ENCODE assay signal across 36 cellular contexts in genomic region chr4:80053140-80053910, GRCh38. TPM values are rescaled to one million over a fixed set of nuclear protein-coding genes. Genes with fewer than 3 reads are reported as not detected.
A peak's percentile ranks its signal among the peaks of the same experiment; 100 is the strongest.
DNase-seq lines count a peak whose midpoint lies in the region; ATAC-seq, FAIRE-seq and TF ChIP-seq lines count a peak whose summit lies in the region.
"Had no signal": no experiment of that assay in that cellular context is flagged by ENCODE, and none has a peak within 500 bp of the region (broad histone marks: within the 10 kb centered on the region; RNA-seq: fewer than 3 reads in every experiment).

No MANE protein-coding gene starts in this region.

- H3K4me1 Mint-ChIP-seq in effector memory CD8-positive, alpha-beta T cell (ENCODE audit: low read depth in 2 of 2), result peaks cover 7 to 18% of the 10 kb centered on the region in 2 donors
- H3K4me1 Mint-ChIP-seq in naive B cell, result peaks cover 6 to 13% (median 12%) of the 10 kb centered on the region in 3 donors

- H3K4me3 ChIP-seq in AG10803 (ENCODE audit: low read length) (no peak overlapping the region), dorsolateral prefrontal cortex (no peak overlapping the region), left ventricle myocardium inferior (no peak overlapping the region)
- H3K4me3 ChIP-seq: A549, colonic mucosa, lung, mucosa of descending colon, neural progenitor cell, vagina had no signal

- peak overlapping the region; percentile 29 to 73 for H3K27ac Mint-ChIP-seq in effector memory CD8-positive, alpha-beta T cell
- peak overlapping the region in 4 of 6 donors; percentile 20 to 60 (median 38) for H3K27ac Mint-ChIP-seq in naive B cell
- H3K27ac Mint-ChIP-seq: activated CD4-positive, alpha-beta T cell treated with anti-CD3 and anti-CD28 coated beads for 36 hours; activated naive CD8-positive, alpha-beta T cell treated with anti-CD3 and anti-CD28 coated beads for 36 hours; CD4-positive, alpha-beta T cell; neural progenitor cell had no signal

- H3K9me3 Mint-ChIP-seq in effector memory CD8-positive, alpha-beta T cell, result no peaks in the 10 kb centered on the region
- H3K9me3 Mint-ChIP-seq in naive B cell, result no peaks in the 10 kb centered on the region
- H3K9me3 Mint-ChIP-seq: activated naive CD8-positive, alpha-beta T cell treated with anti-CD3 and anti-CD28 coated beads for 36 hours; CD4-positive, alpha-beta T cell; neural progenitor cell; stimulated activated naive CD8-positive, alpha-beta T cell treated with anti-CD3 and anti-CD28 coated beads, Interleukin-15, amount 100 ng/mL, for 72 hours had no signal

- H3K36me3 Mint-ChIP-seq in effector memory CD8-positive, alpha-beta T cell (ENCODE audit: insufficient read depth), result peaks cover 52% of the 10 kb centered on the region
- peaks cover 36 to 45% of the 10 kb centered on the region in 2 donors for H3K36me3 Mint-ChIP-seq in naive B cell

- H3K4me1 ChIP-seq in left ventricle myocardium inferior, result peaks cover 37% of the 10 kb centered on the region
- H3K4me1 ChIP-seq: A549, colonic mucosa, neural progenitor cell had no signal

- H3K27ac ChIP-seq in dorsolateral prefrontal cortex (no peak overlapping the region), left ventricle myocardium inferior (replicated peaks) (no peak overlapping the region)
- H3K27ac ChIP-seq: A549, colonic mucosa, KMS-11, neural progenitor cell, vagina had no signal

- ATAC-seq in effector memory CD8-positive, alpha-beta T cell (replicated peaks), result no peak
- ATAC-seq in naive B cell (ENCODE audit: low read depth in 2 of 2) (no peak), HG03520 (IDR thresholded peaks at IDR 0.05; ENCODE audit: unreplicated experiment) (no peak)
- ATAC-seq: A549; activated CD4-positive, alpha-beta T cell treated with anti-CD3 and anti-CD28 coated beads for 36 hours; mucosa of descending colon; PC-3; right cardiac atrium; Right ventricle myocardium inferior; stimulated activated naive CD8-positive, alpha-beta T cell treated with anti-CD3 and anti-CD28 coated beads, Interleukin-15, amount 100 ng/mL, for 72 hours had no signal

- H3K27me3 Mint-ChIP-seq in effector memory CD8-positive, alpha-beta T cell, result no peaks in the 10 kb centered on the region
- H3K27me3 Mint-ChIP-seq in naive B cell, result no peaks in the 10 kb centered on the region
- H3K27me3 Mint-ChIP-seq: activated CD4-positive, alpha-beta T cell treated with anti-CD3 and anti-CD28 coated beads for 36 hours; activated naive CD8-positive, alpha-beta T cell treated with anti-CD3 and anti-CD28 coated beads for 36 hours; CD4-positive, alpha-beta T cell; stimulated activated naive CD8-positive, alpha-beta T cell treated with anti-CD3 and anti-CD28 coated beads, Interleukin-15, amount 100 ng/mL, for 72 hours had no signal

- H3K27me3 ChIP-seq in dorsolateral prefrontal cortex (no peaks in the 10 kb centered on the region), left ventricle myocardium inferior (ENCODE audit: low read depth) (no peaks in the 10 kb centered on the region)
- H3K27me3 ChIP-seq: colonic mucosa, neural progenitor cell, vagina had no signal

- no peak for FAIRE-seq in H54 (lab: Jason Lieb, UNC)
- FAIRE-seq: A549, bronchial epithelial cell, D721Med had no signal

- H3K9me3 ChIP-seq in left ventricle myocardium inferior (replicated peaks), result no peaks in the 10 kb centered on the region
- H3K9me3 ChIP-seq: A549, colonic mucosa, mucosa of descending colon, vagina had no signal

- TF ChIP-seq POLR2A in H54 (IDR thresholded peaks at IDR 0.05; ENCODE audit: low read depth, low read length), result no peak

- TF ChIP-seq CTCF in AG10803 (conservative IDR thresholded peaks at IDR 0.05; ENCODE audit: low read length) (no peak), dorsolateral prefrontal cortex (IDR thresholded peaks at IDR 0.05 in 54 of 56, conservative IDR thresholded peaks at IDR 0.05 in 2 of 56; ENCODE audit: low read depth in 1 of 56, partially characterized antibody in 56 of 56) (no peak), left ventricle myocardium inferior (IDR thresholded peaks at IDR 0.05; ENCODE audit: borderline replicate concordance) (no peak)

- H3K36me3 ChIP-seq in left ventricle myocardium inferior, result peaks cover 22% of the 10 kb centered on the region
- H3K36me3 ChIP-seq: colonic mucosa had no signal

- DNase-seq in AG10803 (ENCODE audit: low read depth) (peak; percentile 59), OCI-M1 (lab: John Stamatoyannopoulos, UW) (peak; percentile 30), naive B cell (no peak), H54 (ENCODE audit: insufficient read length, low spot score) (no peak), dorsolateral prefrontal cortex (no peak), left ventricle myocardium inferior (no peak)
- no peak for DNase-seq in effector memory CD8-positive, alpha-beta T cell
- DNase-seq: activated CD4-positive, alpha-beta T cell treated with anti-CD3 and anti-CD28 coated beads for 36 hours; activated effector memory CD4-positive, alpha-beta T cell treated with anti-CD3 and anti-CD28 coated beads, Interleukin-2, amount 50 U/mL, for 16 hours; activated naive CD8-positive, alpha-beta T cell treated with anti-CD3 and anti-CD28 coated beads for 36 hours; aorta; CD4-positive, alpha-beta T cell; colonic mucosa; H7; hypothalamus; mucosa of descending colon; NCI-H1417 treated with DMSO at 0.1 percent for 48 hours; NCI-H2029 treated with DMSO at 0.1 percent for 48 hours; NCI-H526; NK-92 treated with Interleukin-12 subunit alpha and Interleukin-12 subunit beta, amount 100 ng/mL, for 24 hours; PC-3; posterior cingulate gyrus; right cardiac atrium; stimulated activated CD4-positive, alpha-beta T cell treated with anti-CD3 and anti-CD28 coated beads, Interleukin-12 subunit alpha, Interleukin-12 subunit beta, amount 100 ng/mL, for 4 hours; stimulated activated CD4-positive, alpha-beta T cell treated with anti-CD3 and anti-CD28 coated beads, Interleukin-2, amount 100 ng/mL, for 48 hours; stimulated activated naive CD8-positive, alpha-beta T cell treated with anti-CD3 and anti-CD28 coated beads, Interleukin-15, amount 100 ng/mL, for 72 hours; T-helper 9 cell had no signal

- H3K4me3 Mint-ChIP-seq in effector memory CD8-positive, alpha-beta T cell, result no peak overlapping the region
- no peak overlapping the region for H3K4me3 Mint-ChIP-seq in naive B cell
- H3K4me3 Mint-ChIP-seq: activated CD4-positive, alpha-beta T cell treated with anti-CD3 and anti-CD28 coated beads for 36 hours; activated naive CD8-positive, alpha-beta T cell treated with anti-CD3 and anti-CD28 coated beads for 36 hours; CD4-positive, alpha-beta T cell; neural progenitor cell had no signal

- intact Hi-C loops in dorsolateral prefrontal cortex (cut with DNase I) (no loop called here), left ventricle myocardium inferior (cut with micrococcal nuclease) (no loop called here)

RNA-seq across cellular contexts. Expression of gene ANTXR2, which starts 19.7 kb away (rescaled TPM):
- 10 to 100 TPM; 30.6 to 66.9 (median 51.0) TPM for polyA plus RNA-seq in naive B cell (ENCODE audit: low read depth in 6 of 6)
- 10 to 100 TPM in 23 of 120 experiments, 1 to 10 TPM in 97; 3.0 to 17.1 (median 7.2) TPM for total RNA-seq in dorsolateral prefrontal cortex
- total RNA-seq in left ventricle myocardium inferior, result 42.4 TPM

Comparison
In these comparisons a context has a peak if more than half of its experiments do, and no peak if none do; other contexts are left out.
1. DNase-seq: peak in AG10803 (single experiment) and OCI-M1 (single experiment); none in effector memory CD8-positive, alpha-beta T cell (0 of 3), naive B cell (single experiment), H54 (single experiment), dorsolateral prefrontal cortex (0 of 10) and left ventricle myocardium inferior (single experiment).